Comparison of ENCODE assay signal across 10 cellular contexts in the genomic region with DNA sequence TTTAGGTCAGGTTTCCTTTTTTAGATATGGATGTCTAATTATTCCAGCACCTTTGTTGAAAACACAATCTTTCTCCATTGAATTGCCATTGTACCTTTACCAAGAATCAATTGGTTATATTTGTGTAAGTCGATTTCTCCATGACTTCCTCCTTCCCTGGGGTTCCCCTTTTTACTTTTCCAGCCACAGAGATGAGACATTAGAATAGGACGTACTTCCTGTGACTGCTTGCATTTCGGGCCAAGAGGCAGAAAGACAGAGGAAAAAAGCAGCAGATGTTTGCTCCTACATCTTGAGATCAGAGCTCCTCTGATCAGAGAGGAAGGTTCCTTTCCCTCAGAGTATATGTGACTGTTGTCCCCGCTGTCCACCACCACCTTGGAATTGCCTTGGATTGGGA.
DNase-seq lines count a peak whose midpoint lies in the region; ATAC-seq and TF ChIP-seq lines count a peak whose summit lies in the region.
"Had no signal": no experiment of that assay in that cellular context is flagged by ENCODE, and none has a peak within 500 bp of the region (broad histone marks: within the 10 kb centered on the region; RNA-seq: fewer than 3 reads in every experiment).

No MANE protein-coding gene starts in this region.

- H3K27me3 ChIP-seq in gastroesophageal sphincter: no peaks in the 10 kb centered on the region

- no peak for TF ChIP-seq CTCF in fibroblast of mammary gland (conservative IDR thresholded peaks at IDR 0.05; ENCODE audit: control insufficient read depth, insufficient read depth, low read depth, low read length)
- TF ChIP-seq CTCF in gastroesophageal sphincter (IDR thresholded peaks at IDR 0.05): no peak

- DNase-seq in activated T-cell treated with anti-CD3 and anti-CD28 coated beads, Interleukin-2, amount 50 U/mL, for 24 hours: no peak
- DNase-seq in activated T-cell treated with anti-CD3 and anti-CD28 coated beads, Interleukin-2, amount 50 U/mL, for 48 hours: no peak
- DNase-seq in SIG-M5 treated with dmso at 0.1 percent for 504 hours (lab: John Stamatoyannopoulos, UW; ENCODE audit: unreplicated experiment): peak; percentile 80
- peak; percentile 71 for DNase-seq in fibroblast of mammary gland (ENCODE audit: low read depth)
- no peak for DNase-seq in stimulated activated CD4-positive, alpha-beta T cell treated with anti-CD3 and anti-CD28 coated beads, Interleukin-15, amount 100 ng/mL, for 24 hours

- H3K36me3 Mint-ChIP-seq in activated T-cell treated with anti-CD3 and anti-CD28 coated beads, Interleukin-2, amount 50 U/mL, for 24 hours (ENCODE audit: low read depth): peaks cover 2% of the 10 kb centered on the region
- peaks cover 7% of the 10 kb centered on the region for H3K36me3 Mint-ChIP-seq in stimulated activated memory B cell treated with anti-CD40 and anti-IgM and Interleukin-4, amounts not matched to agents 10 μg/mL and 1 μg/mL and 100 μg/mL, for 72 hours

- H3K9me3 Mint-ChIP-seq in activated T-cell treated with anti-CD3 and anti-CD28 coated beads, Interleukin-2, amount 50 U/mL, for 24 hours: no peaks in the 10 kb centered on the region
- H3K9me3 Mint-ChIP-seq in stimulated activated memory B cell treated with anti-CD40 and anti-IgM and Interleukin-4, amounts not matched to agents 10 μg/mL and 1 μg/mL and 100 μg/mL, for 72 hours: no peaks in the 10 kb centered on the region

- peak; percentile 24 for ATAC-seq in stimulated activated memory B cell treated with anti-CD40 and anti-IgM and Interleukin-4, amounts not matched to agents 10 μg/mL and 1 μg/mL and 100 μg/mL, for 72 hours
- no peak for ATAC-seq in HG03280 (IDR thresholded peaks at IDR 0.05; ENCODE audit: unreplicated experiment)
- ATAC-seq in gastroesophageal sphincter: no peak

- peak overlapping the region; percentile 78 for H3K27ac Mint-ChIP-seq in activated T-cell treated with anti-CD3 and anti-CD28 coated beads, Interleukin-2, amount 50 U/mL, for 24 hours
- peak overlapping the region; percentile 20 for H3K27ac Mint-ChIP-seq in stimulated activated memory B cell treated with anti-CD40 and anti-IgM and Interleukin-4, amounts not matched to agents 10 μg/mL and 1 μg/mL and 100 μg/mL, for 72 hours

- no peak for TF ChIP-seq POLR2A in gastroesophageal sphincter (IDR thresholded peaks at IDR 0.05)

- peak overlapping the region in 1 of 4 donors; percentile 14 for H3K27ac ChIP-seq in gastroesophageal sphincter
- H3K27ac ChIP-seq: C4-2B, VCaP had no signal

- 48 to 85% methylated on average over 2 to 3 of the region's 4 CpGs for WGBS in gastroesophageal sphincter (ENCODE audit: low coverage in 1 of 2), 2 donors

- no peak for TF ChIP-seq EP300 in gastroesophageal sphincter (IDR thresholded peaks at IDR 0.05)

- no peak overlapping the region for H3K4me3 ChIP-seq in fibroblast of mammary gland (ENCODE audit: control insufficient read depth, low read depth, low read length)
- H3K4me3 ChIP-seq in gastroesophageal sphincter: no peak overlapping the region

- peaks cover 47% of the 10 kb centered on the region for H3K4me1 Mint-ChIP-seq in activated T-cell treated with anti-CD3 and anti-CD28 coated beads, Interleukin-2, amount 50 U/mL, for 24 hours (ENCODE audit: low read depth)
- peaks cover 38% of the 10 kb centered on the region for H3K4me1 Mint-ChIP-seq in stimulated activated memory B cell treated with anti-CD40 and anti-IgM and Interleukin-4, amounts not matched to agents 10 μg/mL and 1 μg/mL and 100 μg/mL, for 72 hours

- H3K4me3 Mint-ChIP-seq in activated T-cell treated with anti-CD3 and anti-CD28 coated beads, Interleukin-2, amount 50 U/mL, for 24 hours: peak overlapping the region; percentile 23
- H3K4me3 Mint-ChIP-seq in stimulated activated memory B cell treated with anti-CD40 and anti-IgM and Interleukin-4, amounts not matched to agents 10 μg/mL and 1 μg/mL and 100 μg/mL, for 72 hours: no peak overlapping the region

- H3K4me1 ChIP-seq in gastroesophageal sphincter: peaks cover 0 to 44% (median 0%) of the 10 kb centered on the region in 3 donors

- no peaks in the 10 kb centered on the region for H3K27me3 Mint-ChIP-seq in activated T-cell treated with anti-CD3 and anti-CD28 coated beads, Interleukin-2, amount 50 U/mL, for 24 hours
- no peaks in the 10 kb centered on the region for H3K27me3 Mint-ChIP-seq in stimulated activated memory B cell treated with anti-CD40 and anti-IgM and Interleukin-4, amounts not matched to agents 10 μg/mL and 1 μg/mL and 100 μg/mL, for 72 hours

- no peaks in the 10 kb centered on the region for H3K36me3 ChIP-seq in gastroesophageal sphincter

- no peaks in the 10 kb centered on the region for H3K9me3 ChIP-seq in gastroesophageal sphincter

Comparison
In these comparisons a context has a peak if more than half of its experiments do, and no peak if none do; other contexts are left out.
1. DNase-seq: peak in SIG-M5 treated with dmso at 0.1 percent for 504 hours (single experiment) and fibroblast of mammary gland (single experiment); none in activated T-cell treated with anti-CD3 and anti-CD28 coated beads, Interleukin-2, amount 50 U/mL, for 24 hours (single experiment), activated T-cell treated with anti-CD3 and anti-CD28 coated beads, Interleukin-2, amount 50 U/mL, for 48 hours (0 of 2) and stimulated activated CD4-positive, alpha-beta T cell treated with anti-CD3 and anti-CD28 coated beads, Interleukin-15, amount 100 ng/mL, for 24 hours (single experiment).